Comparison of ENCODE assay signal across 8 cellular contexts in the genomic region with DNA sequence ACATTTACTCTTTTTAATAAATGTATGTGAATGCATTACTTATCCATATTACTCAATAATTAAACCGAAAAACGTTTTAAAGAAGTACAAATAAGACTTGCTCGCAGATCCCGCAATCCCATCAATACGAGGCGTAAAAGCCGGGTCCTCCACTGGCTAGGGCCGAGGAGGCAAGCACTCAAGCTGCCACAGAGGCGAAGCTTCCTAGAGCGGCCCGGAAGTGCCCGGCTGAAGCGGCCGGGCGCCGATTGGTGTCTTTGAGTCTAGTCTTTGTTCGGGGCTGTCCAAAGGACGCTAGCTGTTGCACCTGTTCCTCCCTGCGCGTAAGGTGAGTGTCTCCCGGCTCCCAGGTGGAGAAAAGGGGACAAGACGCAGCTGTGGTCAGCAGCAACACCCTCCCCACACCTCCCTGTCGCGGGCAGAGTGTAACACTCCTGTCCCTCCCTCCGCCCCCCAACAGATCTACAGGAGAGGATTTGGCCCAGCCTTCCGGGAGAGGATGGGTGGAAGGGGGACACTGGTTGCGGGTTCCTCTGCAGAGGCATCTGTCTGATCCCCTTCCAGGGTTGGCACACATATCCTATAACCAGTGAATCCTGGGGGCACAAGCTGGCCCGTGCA.
DNase-seq lines count a peak whose midpoint lies in the region; ATAC-seq and TF ChIP-seq lines count a peak whose summit lies in the region.

A gene (plus strand): TSS at position 260 of the 621 bp plus-strand sequence. CDS start 835 bp downstream, outside the sequence.

- H3K9ac ChIP-seq in NT2/D1 (ENCODE audit: insufficient read length, low read depth), result peak within 1 kb of the TSS; percentile 71

- H3K4me3 ChIP-seq in NT2/D1 (ENCODE audit: insufficient read length, low read depth) (peak within 1 kb of the TSS; percentile 68), epithelial cell of esophagus (ENCODE audit: low read length) (peak within 1 kb of the TSS; percentile 85)

- no peaks in the 10 kb centered on the region for H3K9me3 ChIP-seq in NT2/D1 (ENCODE audit: insufficient read depth, low read length)

- H3K27me3 ChIP-seq in NT2/D1 (ENCODE audit: insufficient read depth, insufficient read length), result no peaks in the 10 kb centered on the region

- H3K36me3 ChIP-seq in NT2/D1 (ENCODE audit: insufficient read depth, insufficient read length, low read length), result peaks cover 49% of the 10 kb centered on the region

- no peak for TF ChIP-seq CTCF in epithelial cell of esophagus (IDR thresholded peaks at IDR 0.05; ENCODE audit: insufficient read depth, low read depth, low read length, missing control alignments)

- ATAC-seq in GM21381 (IDR thresholded peaks at IDR 0.05; ENCODE audit: unreplicated experiment), result peak; percentile 98

- DNase-seq in COR-L47 (lab: John Stamatoyannopoulos, UW) (peak; percentile 86), HUDEP-2 (lab: John Stamatoyannopoulos, UW; ENCODE audit: unreplicated experiment in 76 of 76) (peak in 74 of 76 experiments; percentile 48 to 95 (median 84)), NT2/D1 (ENCODE audit: low read depth, low spot score) (peak; percentile 58), epithelial cell of esophagus (ENCODE audit: low read depth) (peak; percentile 91), middle frontal gyrus (ENCODE audit: extremely low spot score, low spot score) (peak; percentile 71)
- DNase-seq in activated T-cell treated with anti-CD3 and anti-CD28 coated beads, Interleukin-2, amount 50 U/mL, for 1 hour, result peak; percentile 79
- DNase-seq in stimulated activated CD8-positive, alpha-beta memory T cell treated with anti-CD3 and anti-CD28 coated beads, Interleukin-4, amount 100 ng/mL, for 24 hours (ENCODE audit: low read depth), result peak; percentile 72

- no peaks in the 10 kb centered on the region for H3K4me1 ChIP-seq in NT2/D1 (ENCODE audit: insufficient read depth, insufficient read length)

Comparison
In these comparisons a context has a peak if more than half of its experiments do, and no peak if none do; other contexts are left out.
1. Peak in every context shown above with its lines: DNase-seq, ATAC-seq and H3K4me3 ChIP-seq.